In genomic region chr17:73757324-73757942, GRCh38 we compare ENCODE assay signal across 12 cellular contexts.
DNase-seq lines count a peak whose midpoint lies in the region; ATAC-seq and TF ChIP-seq lines count a peak whose summit lies in the region.
"Had no signal": no experiment of that assay in that cellular context is flagged by ENCODE, and none has a peak within 500 bp of the region (broad histone marks: within the 10 kb centered on the region; RNA-seq: fewer than 3 reads in every experiment).

No MANE protein-coding gene starts in this region.

- H3K4me2 ChIP-seq in smooth muscle cell = no peak overlapping the region

- H3K27me3 ChIP-seq in heart left ventricle = peaks cover 0 to 7% (median 0%) of the 10 kb centered on the region in 9 donors
- peaks cover 24% of the 10 kb centered on the region for H3K27me3 ChIP-seq in smooth muscle cell (ENCODE audit: low read depth)
- H3K27me3 ChIP-seq in stomach = peaks cover 0 to 41% (median 4%) of the 10 kb centered on the region in 3 donors

- no peaks in the 10 kb centered on the region for H3F3A ChIP-seq in smooth muscle cell (ENCODE audit: low read depth)

- no peaks in the 10 kb centered on the region for H3K9me3 ChIP-seq in heart left ventricle
- no peaks in the 10 kb centered on the region for H3K9me3 ChIP-seq in smooth muscle cell (replicated peaks; ENCODE audit: low read depth)
- H3K9me3 ChIP-seq in stomach = no peaks in the 10 kb centered on the region

- TF ChIP-seq CTCF in heart left ventricle (IDR thresholded peaks at IDR 0.05) (no peak), smooth muscle cell (IDR thresholded peaks at IDR 0.05; ENCODE audit: borderline replicate concordance, insufficient read depth, poor library complexity, severe bottlenecking) (no peak), stomach (IDR thresholded peaks at IDR 0.05) (no peak)

- no peak overlapping the region for H2AFZ ChIP-seq in smooth muscle cell (ENCODE audit: low read depth)

- DNase-seq in CMK (ENCODE audit: low read depth) (peak; percentile 11), NCI-H128 (lab: John Stamatoyannopoulos, UW; ENCODE audit: unreplicated experiment) (peak; percentile 68), NCI-H345 (lab: John Stamatoyannopoulos, UW) (peak; percentile 88), cerebellar cortex (ENCODE audit: low spot score) (peak; percentile 3), heart left ventricle (no peak), smooth muscle cell (lab: John Stamatoyannopoulos, UW; ENCODE audit: unreplicated experiment) (no peak), stomach (no peak)
- DNase-seq: activated CD8-positive, alpha-beta memory T cell treated with anti-CD3 and anti-CD28 coated beads, Interleukin-2, amount 50 U/mL, for 4 hours; stimulated activated CD4-positive, alpha-beta T cell treated with anti-CD3 and anti-CD28 coated beads, Interleukin-2, amount 100 ng/mL, for 48 hours had no signal

- H3K27ac ChIP-seq in heart left ventricle (no peak overlapping the region), smooth muscle cell (ENCODE audit: low read depth) (no peak overlapping the region), stomach (no peak overlapping the region)
- H3K27ac ChIP-seq: HL-60, VCaP had no signal

- no peak for TF ChIP-seq EP300 in stomach (IDR thresholded peaks at IDR 0.05)

- H3K9ac ChIP-seq in smooth muscle cell (ENCODE audit: low read depth) = no peak overlapping the region

- TF ChIP-seq POLR2A in heart left ventricle (IDR thresholded peaks at IDR 0.05) (no peak), stomach (IDR thresholded peaks at IDR 0.05) (no peak)

- intact Hi-C loops in heart left ventricle (cut with DNase I) = no loop called here
- intact Hi-C loops in stomach (cut with DNase I; ENCODE audit: low total_unique reads) = no loop called here

- H3K4me1 ChIP-seq in heart left ventricle (peaks cover 0 to 21% (median 6%) of the 10 kb centered on the region in 12 donors), smooth muscle cell (ENCODE audit: low read depth) (no peaks in the 10 kb centered on the region), stomach (peaks cover 0 to 7% (median 2%) of the 10 kb centered on the region in 4 donors)

- H3K79me2 ChIP-seq in smooth muscle cell (ENCODE audit: low read depth) = no peaks in the 10 kb centered on the region

- H3K4me3 ChIP-seq in heart left ventricle (no peak overlapping the region), smooth muscle cell (no peak overlapping the region), stomach (no peak overlapping the region)

- ATAC-seq in heart left ventricle = no peak
- no peak for ATAC-seq in GM21447 (IDR thresholded peaks at IDR 0.05; ENCODE audit: unreplicated experiment)

- H3K36me3 ChIP-seq in heart left ventricle (no peaks in the 10 kb centered on the region), smooth muscle cell (ENCODE audit: low read depth) (no peaks in the 10 kb centered on the region), stomach (no peaks in the 10 kb centered on the region)

- WGBS in heart left ventricle, 4 donors = 59 to 73% (median 64%) methylated on average over 10 to 14 of the region's 14 CpGs
- WGBS in smooth muscle cell (ENCODE audit: low lambda C conversion rate) = 81% methylated on average over 14 of the region's 14 CpGs
- WGBS in stomach, 5 donors = 36 to 47% (median 43%) methylated on average over 10 to 14 of the region's 14 CpGs

- H4K20me1 ChIP-seq in smooth muscle cell (ENCODE audit: low read depth) = no peaks in the 10 kb centered on the region

Comparison
In these comparisons a context has a peak if more than half of its experiments do, and no peak if none do; other contexts are left out.
1. DNase-seq: peak in CMK (single experiment), NCI-H128 (single experiment), NCI-H345 (single experiment) and cerebellar cortex (single experiment); none in heart left ventricle (0 of 5), smooth muscle cell (single experiment) and stomach (single experiment).